In the genomic region with DNA sequence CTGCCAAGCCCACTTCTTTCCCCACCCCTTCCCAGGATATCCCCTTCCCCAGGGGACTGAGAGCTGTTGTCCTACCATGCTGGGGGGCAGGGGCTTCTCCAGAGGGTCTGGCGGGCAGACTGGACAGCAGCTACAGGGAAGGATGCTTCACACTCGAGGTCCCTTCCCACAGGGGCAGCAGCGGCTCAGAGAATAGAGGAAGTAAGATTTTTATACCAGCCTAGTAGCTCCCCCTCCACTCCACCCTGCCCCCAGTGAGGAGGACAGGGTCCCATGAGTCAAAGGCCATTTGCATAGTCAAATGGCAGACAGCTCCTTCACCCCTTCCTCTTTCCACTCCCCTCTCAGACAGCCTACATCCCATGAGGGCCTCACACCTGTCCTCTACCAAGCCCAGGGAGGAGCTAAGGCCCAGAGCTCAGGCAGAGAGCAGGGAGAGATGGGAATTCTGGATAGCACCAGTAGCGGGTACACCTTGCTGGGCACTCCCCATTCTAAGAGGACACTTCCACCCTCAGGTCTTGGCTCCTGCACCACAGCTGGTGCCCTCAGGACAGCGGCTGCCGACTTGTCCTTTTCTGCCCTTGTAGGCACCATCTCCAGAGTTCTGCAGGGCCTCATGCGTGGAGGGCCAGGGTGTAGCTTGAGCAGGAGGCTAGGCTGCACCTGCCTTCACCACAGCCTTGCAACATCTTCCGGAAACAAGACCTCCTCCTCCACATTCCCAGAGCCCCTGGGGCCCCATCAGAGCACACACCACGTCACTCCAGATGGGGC, we compare ENCODE assay signal across 8 cellular contexts. TPM values are rescaled to one million over a fixed set of nuclear protein-coding genes. Genes with fewer than 3 reads are reported as not detected.
DNase-seq lines count a peak whose midpoint lies in the region; ATAC-seq, FAIRE-seq and TF ChIP-seq lines count a peak whose summit lies in the region.

Gene TLR9, minus strand, starts transcription at position 194 of the 777 bp plus-strand sequence. Its CDS starts 116 bp downstream, at position 78.

- in situ Hi-C loops in GM13976 (cut with MboI; ENCODE audit: low sequenced_read_pairs, unreplicated experiment), result no loop called here

- peaks cover 56% of the 10 kb centered on the region for H3K4me1 Mint-ChIP-seq in activated CD4-positive, alpha-beta memory T cell treated with anti-CD3 and anti-CD28 coated beads for 36 hours (ENCODE audit: low read depth)

- ATAC-seq in GM19467 (IDR thresholded peaks at IDR 0.05; ENCODE audit: unreplicated experiment), result peak; percentile 64
- peak; percentile 74 for ATAC-seq in HG03442 (IDR thresholded peaks at IDR 0.05; ENCODE audit: unreplicated experiment)
- peak; percentile 68 for ATAC-seq in stimulated activated naive CD8-positive, alpha-beta T cell treated with anti-CD3 and anti-CD28 coated beads, Interleukin-15, Interleukin-2, amounts not matched to agents 100 U/mL and 50 U/mL, for 24 hours

- H3K27ac Mint-ChIP-seq in activated CD4-positive, alpha-beta memory T cell treated with anti-CD3 and anti-CD28 coated beads for 36 hours, result peak within 1 kb of the TSS; percentile 38

- POLR2A ChIA-PET in activated CD4-positive, alpha-beta memory T cell treated with anti-CD3 and anti-CD28 coated beads for 36 hours (lab: Charles Lee), result interaction anchor here (0.7 to 1.2 kb wide), 5 partner anchors 9 to 114 kb away, joined by 3 to 5 read pairs (median 3); no protein-coding TSS in a partner anchor

- CTCF ChIA-PET in activated CD4-positive, alpha-beta memory T cell treated with anti-CD3 and anti-CD28 coated beads for 36 hours (lab: Charles Lee), result interaction anchor here (0.6 to 12.4 kb wide), 8 partner anchors 8 to 284 kb away, joined by 3 to 271 read pairs (median 4); partner anchors contain the start of genes RRP9 and WDR82

- intact Hi-C loops in activated CD4-positive, alpha-beta memory T cell treated with anti-CD3 and anti-CD28 coated beads for 36 hours (cut with micrococcal nuclease), result no loop called here

- peaks cover 12% of the 10 kb centered on the region for H3K36me3 Mint-ChIP-seq in activated CD4-positive, alpha-beta memory T cell treated with anti-CD3 and anti-CD28 coated beads for 36 hours

- H3K9me3 Mint-ChIP-seq in activated CD4-positive, alpha-beta memory T cell treated with anti-CD3 and anti-CD28 coated beads for 36 hours, result no peaks in the 10 kb centered on the region

- H3K27me3 Mint-ChIP-seq in activated CD4-positive, alpha-beta memory T cell treated with anti-CD3 and anti-CD28 coated beads for 36 hours, result no peaks in the 10 kb centered on the region

- FAIRE-seq in frontal cortex (lab: Jason Lieb, UNC), result no peak

- DNase-seq in GM13976 (ENCODE audit: low spot score), result peak; percentile 82
- DNase-seq in activated CD4-positive, alpha-beta memory T cell treated with anti-CD3 and anti-CD28 coated beads for 36 hours, result peak; percentile 59
- peak; percentile 59 for DNase-seq in stimulated activated naive CD8-positive, alpha-beta T cell treated with anti-CD3 and anti-CD28 coated beads, Interleukin-15, Interleukin-2, amounts not matched to agents 100 U/mL and 50 U/mL, for 24 hours
- DNase-seq in NCI-H2196 (lab: John Stamatoyannopoulos, UW; ENCODE audit: unreplicated experiment), result no peak
- DNase-seq in frontal cortex (ENCODE audit: low spot score in 2 of 2), result no peak
- no peak for DNase-seq in NCI-H82 treated with DMSO at 0.1 percent for 48 hours (lab: John Stamatoyannopoulos, UW; ENCODE audit: unreplicated experiment)

- peak within 1 kb of the TSS; percentile 30 for H3K4me3 Mint-ChIP-seq in activated CD4-positive, alpha-beta memory T cell treated with anti-CD3 and anti-CD28 coated beads for 36 hours

- TF ChIP-seq CTCF in GM13976 (IDR thresholded peaks at IDR 0.05; ENCODE audit: borderline replicate concordance, control extremely low read depth, extremely low read depth, insufficient read depth, missing control alignments), result no peak

RNA-seq across cellular contexts. Expression of gene TLR9, which starts in this region (rescaled TPM):
- under 1 TPM; 0.59 to 0.90 TPM for total RNA-seq in activated CD4-positive, alpha-beta memory T cell treated with anti-CD3 and anti-CD28 coated beads for 36 hours
- total RNA-seq in frontal cortex, result not detected

Comparison
In these comparisons a context has a peak if more than half of its experiments do, and no peak if none do; other contexts are left out.
1. Peak in DNase-seq in activated CD4-positive, alpha-beta memory T cell treated with anti-CD3 and anti-CD28 coated beads for 36 hours; RNA of the gene not detected or under 1 TPM.
2. DNase-seq: peak in GM13976 (single experiment) and stimulated activated naive CD8-positive, alpha-beta T cell treated with anti-CD3 and anti-CD28 coated beads, Interleukin-15, Interleukin-2, amounts not matched to agents 100 U/mL and 50 U/mL, for 24 hours (single experiment); none in NCI-H2196 (single experiment), frontal cortex (0 of 2) and NCI-H82 treated with DMSO at 0.1 percent for 48 hours (single experiment).
3. Peak in every context shown above with its lines, with median percentiles within 50 percentile points of each other: ATAC-seq.